In the genomic region with DNA sequence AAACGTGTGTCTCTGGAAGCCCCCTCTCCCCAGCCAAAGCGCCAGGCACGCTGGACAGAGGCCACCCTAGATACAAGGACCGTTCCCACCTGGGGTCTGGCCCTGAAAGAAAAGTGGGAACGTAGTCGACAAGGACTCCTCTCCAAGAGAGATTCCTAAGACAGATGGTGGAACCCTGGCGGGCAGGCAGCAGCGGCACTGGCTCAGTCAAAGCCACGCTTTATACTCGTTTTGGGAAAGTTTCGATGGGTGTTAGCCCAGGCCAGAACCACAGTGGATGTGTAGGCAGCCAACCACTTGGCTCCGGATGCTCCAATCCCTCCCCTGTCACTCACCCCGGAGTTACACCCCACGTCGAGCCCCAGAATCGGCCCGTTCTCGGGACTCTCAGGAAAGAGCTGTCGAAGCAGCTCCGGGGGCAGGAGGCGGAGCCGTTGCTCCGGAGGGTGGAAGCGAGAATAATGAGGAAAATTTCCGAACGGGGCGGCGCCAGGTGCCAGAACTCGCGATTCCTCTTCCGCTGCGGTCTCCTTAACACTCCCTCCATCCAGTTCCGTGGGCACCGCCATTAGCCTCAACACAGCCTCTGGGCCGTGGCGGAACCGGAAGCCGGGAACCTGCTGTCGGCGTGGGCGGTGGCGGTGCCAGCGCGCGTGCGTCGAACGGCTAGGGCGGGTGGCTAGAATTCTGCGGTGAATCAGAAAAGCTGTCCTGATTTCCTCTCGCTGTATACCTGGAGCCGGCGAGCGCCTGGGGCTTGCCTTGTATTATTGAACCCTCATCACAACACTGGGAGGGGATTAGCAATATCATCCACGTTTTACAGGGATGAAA, we compare ENCODE assay signal across 1 cellular context.
TF ChIP-seq lines count a peak whose summit lies in the region.

A gene with protein sequence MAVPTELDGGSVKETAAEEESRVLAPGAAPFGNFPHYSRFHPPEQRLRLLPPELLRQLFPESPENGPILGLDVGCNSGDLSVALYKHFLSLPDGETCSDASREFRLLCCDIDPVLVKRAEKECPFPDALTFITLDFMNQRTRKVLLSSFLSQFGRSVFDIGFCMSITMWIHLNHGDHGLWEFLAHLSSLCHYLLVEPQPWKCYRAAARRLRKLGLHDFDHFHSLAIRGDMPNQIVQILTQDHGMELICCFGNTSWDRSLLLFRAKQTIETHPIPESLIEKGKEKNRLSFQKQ (minus strand): TSS at position 588 of the 834 bp plus-strand sequence. CDS start 19 bp downstream, at position 569.

TF ChIP-seq in HepG2, 621 proteins besides CTCF, POLR2A, EP300 and RAD21 (continued from another document and continues in another):
- TF ChIP-seq DRAP1 (CRISPR knock-in tag; IDR thresholded peaks at IDR 0.05) (peak; percentile 81), ZNF768 (CRISPR knock-in tag; IDR thresholded peaks at IDR 0.05) (peak; percentile 61; the same call in 1 of the 2 replicates), ZNF431 (CRISPR knock-in tag; IDR thresholded peaks at IDR 0.05; ENCODE audit: borderline replicate concordance, low read depth) (peak; percentile 91), ZBTB7A (CRISPR knock-in tag; IDR thresholded peaks at IDR 0.05) (no peak), ATF7-NPFF (CRISPR knock-in tag; IDR thresholded peaks at IDR 0.05; ENCODE audit: low read depth) (peak; percentile 86), NRL (CRISPR knock-in tag; IDR thresholded peaks at IDR 0.05; ENCODE audit: borderline replicate concordance) (no peak), DNMT3B (CRISPR knock-in tag; conservative IDR thresholded peaks at IDR 0.05) (no peak), ZKSCAN1 (IDR thresholded peaks at IDR 0.05; ENCODE audit: low read length) (no peak), ZNF7 (CRISPR knock-in tag; IDR thresholded peaks at IDR 0.05) (no peak), ZC3H4 (CRISPR knock-in tag; IDR thresholded peaks at IDR 0.05; ENCODE audit: borderline replicate concordance) (no peak), FOXM1 (CRISPR knock-in tag; IDR thresholded peaks at IDR 0.05) (0 out of 2 replicates have a peak, but pooled peaks have one; percentile 39), SIX4 (CRISPR knock-in tag; IDR thresholded peaks at IDR 0.05) (peak; percentile 44; the same call in 1 of the 2 replicates), ATF1 (CRISPR knock-in tag; IDR thresholded peaks at IDR 0.05) (no peak), ZFP1 (CRISPR knock-in tag; IDR thresholded peaks at IDR 0.05) (no peak), JARID2 (CRISPR knock-in tag; IDR thresholded peaks at IDR 0.05; ENCODE audit: insufficient replicate concordance) (peak; percentile 20), RBM39 (IDR thresholded peaks at IDR 0.05; ENCODE audit: low read depth, low read length, poor library complexity, severe bottlenecking) (no peak), ZNF30 (CRISPR knock-in tag; IDR thresholded peaks at IDR 0.05) (no peak), ZNF570 (CRISPR knock-in tag; IDR thresholded peaks at IDR 0.05; ENCODE audit: borderline replicate concordance) (no peak), ATF3 (CRISPR knock-in tag; IDR thresholded peaks at IDR 0.05) (no peak), ZFP41 (CRISPR knock-in tag; IDR thresholded peaks at IDR 0.05; ENCODE audit: borderline replicate concordance) (no peak), ZNF136 (CRISPR knock-in tag; IDR thresholded peaks at IDR 0.05; ENCODE audit: low read depth) (peak; percentile 84), ZNF20 (CRISPR knock-in tag; IDR thresholded peaks at IDR 0.05) (0 out of 2 replicates have a peak, but pooled peaks have one; percentile 32), CREM (IDR thresholded peaks at IDR 0.05) (no peak), CREM (CRISPR knock-in tag; IDR thresholded peaks at IDR 0.05) (no peak), ZNF615 (CRISPR knock-in tag; IDR thresholded peaks at IDR 0.05; ENCODE audit: borderline replicate concordance) (peak; percentile 86; the same call in 1 of the 2 replicates), NCOA5 (CRISPR knock-in tag; IDR thresholded peaks at IDR 0.05) (no peak), CREB1 (IDR thresholded peaks at IDR 0.05) (no peak), CREB1 (CRISPR knock-in tag; IDR thresholded peaks at IDR 0.05) (0 out of 2 replicates have a peak, but pooled peaks have one; percentile 31), AGO2 (optimal IDR thresholded peaks at IDR 0.05; ENCODE audit: low read depth, low read length) (no peak), ZNF816 (CRISPR knock-in tag; IDR thresholded peaks at IDR 0.05; ENCODE audit: borderline replicate concordance) (no peak), MED13 (CRISPR knock-in tag; IDR thresholded peaks at IDR 0.05) (no peak), TSC22D2 (CRISPR knock-in tag; IDR thresholded peaks at IDR 0.05; ENCODE audit: borderline replicate concordance) (no peak), ZNF276 (CRISPR knock-in tag; IDR thresholded peaks at IDR 0.05; ENCODE audit: low read depth) (peak; percentile 51; the same call in 1 of the 2 replicates), SP2 (CRISPR knock-in tag; IDR thresholded peaks at IDR 0.05) (peak; percentile 60), SIN3A (IDR thresholded peaks at IDR 0.05; ENCODE audit: borderline replicate concordance, low read depth, low read length) (peak; percentile 61; the same call in 1 of the 2 replicates), PAF1 (CRISPR knock-in tag; IDR thresholded peaks at IDR 0.05) (no peak)
- TF ChIP-seq, protein P1, sequence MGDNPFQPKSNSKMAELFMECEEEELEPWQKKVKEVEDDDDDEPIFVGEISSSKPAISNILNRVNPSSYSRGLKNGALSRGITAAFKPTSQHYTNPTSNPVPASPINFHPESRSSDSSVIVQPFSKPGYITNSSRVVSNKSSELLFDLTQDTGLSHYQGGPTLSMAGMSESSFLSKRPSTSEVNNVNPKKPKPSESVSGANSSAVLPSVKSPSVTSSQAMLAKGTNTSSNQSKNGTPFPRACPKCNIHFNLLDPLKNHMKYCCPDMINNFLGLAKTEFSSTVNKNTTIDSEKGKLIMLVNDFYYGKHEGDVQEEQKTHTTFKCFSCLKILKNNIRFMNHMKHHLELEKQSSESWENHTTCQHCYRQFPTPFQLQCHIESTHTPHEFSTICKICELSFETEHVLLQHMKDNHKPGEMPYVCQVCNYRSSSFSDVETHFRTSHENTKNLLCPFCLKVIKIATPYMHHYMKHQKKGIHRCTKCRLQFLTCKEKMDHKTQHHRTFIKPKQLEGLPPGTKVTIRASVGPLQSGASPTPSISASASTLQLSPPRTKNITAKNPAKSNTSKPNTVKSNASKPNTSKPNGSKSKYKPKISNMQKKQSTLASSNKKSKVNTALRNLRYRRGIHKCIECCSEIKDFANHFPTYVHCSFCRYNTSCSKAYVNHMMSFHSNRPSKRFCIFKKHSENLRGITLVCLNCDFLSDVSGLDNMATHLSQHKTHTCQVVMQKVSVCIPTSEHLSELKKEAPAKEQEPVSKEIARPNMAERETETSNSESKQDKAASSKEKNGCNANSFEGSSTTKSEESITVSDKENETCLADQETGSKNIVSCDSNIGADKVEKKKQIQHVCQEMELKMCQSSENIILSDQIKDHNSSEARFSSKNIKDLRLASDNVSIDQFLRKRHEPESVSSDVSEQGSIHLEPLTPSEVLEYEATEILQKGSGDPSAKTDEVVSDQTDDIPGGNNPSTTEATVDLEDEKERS (CRISPR knock-in tag; IDR thresholded peaks at IDR 0.05), result no peak
- TF ChIP-seq, protein P2, sequence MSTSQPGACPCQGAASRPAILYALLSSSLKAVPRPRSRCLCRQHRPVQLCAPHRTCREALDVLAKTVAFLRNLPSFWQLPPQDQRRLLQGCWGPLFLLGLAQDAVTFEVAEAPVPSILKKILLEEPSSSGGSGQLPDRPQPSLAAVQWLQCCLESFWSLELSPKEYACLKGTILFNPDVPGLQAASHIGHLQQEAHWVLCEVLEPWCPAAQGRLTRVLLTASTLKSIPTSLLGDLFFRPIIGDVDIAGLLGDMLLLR (CRISPR knock-in tag; IDR thresholded peaks at IDR 0.05), result peak; percentile 37; the same call in 1 of the 2 replicates
- TF ChIP-seq, protein P3, sequence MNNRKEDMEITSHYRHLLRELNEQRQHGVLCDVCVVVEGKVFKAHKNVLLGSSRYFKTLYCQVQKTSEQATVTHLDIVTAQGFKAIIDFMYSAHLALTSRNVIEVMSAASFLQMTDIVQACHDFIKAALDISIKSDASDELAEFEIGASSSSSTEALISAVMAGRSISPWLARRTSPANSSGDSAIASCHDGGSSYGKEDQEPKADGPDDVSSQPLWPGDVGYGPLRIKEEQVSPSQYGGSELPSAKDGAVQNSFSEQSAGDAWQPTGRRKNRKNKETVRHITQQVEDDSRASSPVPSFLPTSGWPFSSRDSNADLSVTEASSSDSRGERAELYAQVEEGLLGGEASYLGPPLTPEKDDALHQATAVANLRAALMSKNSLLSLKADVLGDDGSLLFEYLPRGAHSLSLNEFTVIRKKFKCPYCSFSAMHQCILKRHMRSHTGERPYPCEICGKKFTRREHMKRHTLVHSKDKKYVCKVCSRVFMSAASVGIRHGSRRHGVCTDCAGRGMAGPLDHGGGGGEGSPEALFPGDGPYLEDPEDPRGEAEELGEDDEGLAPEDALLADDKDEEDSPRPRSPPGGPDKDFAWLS (CRISPR knock-in tag; IDR thresholded peaks at IDR 0.05; ENCODE audit: borderline replicate concordance), result no peak
- TF ChIP-seq, protein P4, sequence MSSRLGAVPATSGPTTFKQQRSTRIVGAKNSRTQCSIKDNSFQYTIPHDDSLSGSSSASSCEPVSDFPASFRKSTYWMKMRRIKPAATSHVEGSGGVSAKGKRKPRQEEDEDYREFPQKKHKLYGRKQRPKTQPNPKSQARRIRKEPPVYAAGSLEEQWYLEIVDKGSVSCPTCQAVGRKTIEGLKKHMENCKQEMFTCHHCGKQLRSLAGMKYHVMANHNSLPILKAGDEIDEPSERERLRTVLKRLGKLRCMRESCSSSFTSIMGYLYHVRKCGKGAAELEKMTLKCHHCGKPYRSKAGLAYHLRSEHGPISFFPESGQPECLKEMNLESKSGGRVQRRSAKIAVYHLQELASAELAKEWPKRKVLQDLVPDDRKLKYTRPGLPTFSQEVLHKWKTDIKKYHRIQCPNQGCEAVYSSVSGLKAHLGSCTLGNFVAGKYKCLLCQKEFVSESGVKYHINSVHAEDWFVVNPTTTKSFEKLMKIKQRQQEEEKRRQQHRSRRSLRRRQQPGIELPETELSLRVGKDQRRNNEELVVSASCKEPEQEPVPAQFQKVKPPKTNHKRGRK (CRISPR knock-in tag; IDR thresholded peaks at IDR 0.05), result no peak
- TF ChIP-seq, protein P5, sequence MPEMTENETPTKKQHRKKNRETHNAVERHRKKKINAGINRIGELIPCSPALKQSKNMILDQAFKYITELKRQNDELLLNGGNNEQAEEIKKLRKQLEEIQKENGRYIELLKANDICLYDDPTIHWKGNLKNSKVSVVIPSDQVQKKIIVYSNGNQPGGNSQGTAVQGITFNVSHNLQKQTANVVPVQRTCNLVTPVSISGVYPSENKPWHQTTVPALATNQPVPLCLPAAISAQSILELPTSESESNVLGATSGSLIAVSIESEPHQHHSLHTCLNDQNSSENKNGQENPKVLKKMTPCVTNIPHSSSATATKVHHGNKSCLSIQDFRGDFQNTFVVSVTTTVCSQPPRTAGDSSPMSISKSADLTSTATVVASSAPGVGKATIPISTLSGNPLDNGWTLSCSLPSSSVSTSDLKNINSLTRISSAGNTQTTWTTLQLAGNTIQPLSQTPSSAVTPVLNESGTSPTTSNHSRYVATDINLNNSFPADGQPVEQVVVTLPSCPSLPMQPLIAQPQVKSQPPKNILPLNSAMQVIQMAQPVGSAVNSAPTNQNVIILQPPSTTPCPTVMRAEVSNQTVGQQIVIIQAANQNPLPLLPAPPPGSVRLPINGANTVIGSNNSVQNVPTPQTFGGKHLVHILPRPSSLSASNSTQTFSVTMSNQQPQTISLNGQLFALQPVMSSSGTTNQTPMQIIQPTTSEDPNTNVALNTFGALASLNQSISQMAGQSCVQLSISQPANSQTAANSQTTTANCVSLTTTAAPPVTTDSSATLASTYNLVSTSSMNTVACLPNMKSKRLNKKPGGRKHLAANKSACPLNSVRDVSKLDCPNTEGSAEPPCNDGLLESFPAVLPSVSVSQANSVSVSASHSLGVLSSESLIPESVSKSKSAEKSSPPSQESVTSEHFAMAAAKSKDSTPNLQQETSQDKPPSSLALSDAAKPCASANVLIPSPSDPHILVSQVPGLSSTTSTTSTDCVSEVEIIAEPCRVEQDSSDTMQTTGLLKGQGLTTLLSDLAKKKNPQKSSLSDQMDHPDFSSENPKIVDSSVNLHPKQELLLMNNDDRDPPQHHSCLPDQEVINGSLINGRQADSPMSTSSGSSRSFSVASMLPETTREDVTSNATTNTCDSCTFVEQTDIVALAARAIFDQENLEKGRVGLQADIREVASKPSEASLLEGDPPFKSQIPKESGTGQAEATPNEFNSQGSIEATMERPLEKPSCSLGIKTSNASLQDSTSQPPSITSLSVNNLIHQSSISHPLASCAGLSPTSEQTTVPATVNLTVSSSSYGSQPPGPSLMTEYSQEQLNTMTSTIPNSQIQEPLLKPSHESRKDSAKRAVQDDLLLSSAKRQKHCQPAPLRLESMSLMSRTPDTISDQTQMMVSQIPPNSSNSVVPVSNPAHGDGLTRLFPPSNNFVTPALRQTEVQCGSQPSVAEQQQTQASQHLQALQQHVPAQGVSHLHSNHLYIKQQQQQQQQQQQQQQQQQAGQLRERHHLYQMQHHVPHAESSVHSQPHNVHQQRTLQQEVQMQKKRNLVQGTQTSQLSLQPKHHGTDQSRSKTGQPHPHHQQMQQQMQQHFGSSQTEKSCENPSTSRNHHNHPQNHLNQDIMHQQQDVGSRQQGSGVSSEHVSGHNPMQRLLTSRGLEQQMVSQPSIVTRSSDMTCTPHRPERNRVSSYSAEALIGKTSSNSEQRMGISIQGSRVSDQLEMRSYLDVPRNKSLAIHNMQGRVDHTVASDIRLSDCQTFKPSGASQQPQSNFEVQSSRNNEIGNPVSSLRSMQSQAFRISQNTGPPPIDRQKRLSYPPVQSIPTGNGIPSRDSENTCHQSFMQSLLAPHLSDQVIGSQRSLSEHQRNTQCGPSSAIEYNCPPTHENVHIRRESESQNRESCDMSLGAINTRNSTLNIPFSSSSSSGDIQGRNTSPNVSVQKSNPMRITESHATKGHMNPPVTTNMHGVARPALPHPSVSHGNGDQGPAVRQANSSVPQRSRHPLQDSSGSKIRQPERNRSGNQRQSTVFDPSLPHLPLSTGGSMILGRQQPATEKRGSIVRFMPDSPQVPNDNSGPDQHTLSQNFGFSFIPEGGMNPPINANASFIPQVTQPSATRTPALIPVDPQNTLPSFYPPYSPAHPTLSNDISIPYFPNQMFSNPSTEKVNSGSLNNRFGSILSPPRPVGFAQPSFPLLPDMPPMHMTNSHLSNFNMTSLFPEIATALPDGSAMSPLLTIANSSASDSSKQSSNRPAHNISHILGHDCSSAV (CRISPR knock-in tag; IDR thresholded peaks at IDR 0.05; ENCODE audit: borderline replicate concordance), result no peak
